Comparison of ENCODE assay signal across 25 cellular contexts in the genomic region with DNA sequence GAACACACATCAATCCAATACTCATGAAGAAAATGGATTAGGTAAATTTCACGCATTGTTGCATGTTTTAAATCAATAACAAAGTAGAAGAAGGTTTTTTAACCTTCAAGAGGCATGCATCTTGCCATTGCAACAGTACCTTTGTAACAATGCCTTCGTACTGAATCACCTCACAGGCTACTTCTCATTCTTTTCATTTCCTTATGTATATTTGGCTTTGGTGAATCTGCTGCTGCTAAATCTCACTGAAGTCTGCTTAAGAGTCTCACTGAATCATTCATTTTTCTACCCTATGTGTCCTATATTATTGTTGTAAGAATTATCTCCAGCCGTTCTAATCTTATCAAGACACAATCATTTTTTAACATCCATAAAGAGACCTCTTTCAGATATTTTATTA.
DNase-seq lines count a peak whose midpoint lies in the region; ATAC-seq, FAIRE-seq and TF ChIP-seq lines count a peak whose summit lies in the region.
"Had no signal": no experiment of that assay in that cellular context is flagged by ENCODE, and none has a peak within 500 bp of the region (broad histone marks: within the 10 kb centered on the region; RNA-seq: fewer than 3 reads in every experiment).

No MANE protein-coding gene starts in this region.

- TF ChIP-seq RAD21 in A549 (conservative IDR thresholded peaks at IDR 0.05 in 1 of 2, IDR thresholded peaks at IDR 0.05 in 1 of 2): no peak
- no peak for TF ChIP-seq RAD21 in H1 (IDR thresholded peaks at IDR 0.05 in 1 of 2, conservative IDR thresholded peaks at IDR 0.05 in 1 of 2; ENCODE audit: low read depth in 2 of 2, low read length in 2 of 2)

- DNase-seq in A549 (ENCODE audit: low read depth in 1 of 2, low spot score in 1 of 2) (peak in 1 of 2 experiments; percentile 64), M059J (ENCODE audit: low read depth) (peak; percentile 2), H1 (ENCODE audit: low read depth in 1 of 2, low spot score in 2 of 2) (no peak), trophoblast cell (peak; percentile 3 to 74), AG08396 (ENCODE audit: low spot score) (no peak), suprapubic skin (ENCODE audit: low spot score in 2 of 2) (no peak)
- DNase-seq: AML-193; CD4-positive, alpha-beta T cell; DMS79 treated with DMSO at 0.1 percent for 48 hours; GF-D8; H7; Karpas-422; NCI-H1092 treated with DMSO at 0.1 percent for 48 hours; NCI-H1436; NCI-H187; NCI-H446; NCI-H524 treated with DMSO at 0.1 percent for 48 hours; NCI-H774; SHP77 treated with DMSO at 0.1 percent for 48 hours; SW 1271 had no signal

- no peak overlapping the region for H3K4ac ChIP-seq in H1 (replicated peaks; ENCODE audit: insufficient read length, low read depth, low read length)
- no peak overlapping the region for H3K4ac ChIP-seq in trophoblast cell (ENCODE audit: low read depth, low read length)

- H3K27ac ChIP-seq in A549 (no peak overlapping the region), H1 (ENCODE audit: low read depth, low read length) (no peak overlapping the region; the same call in 1 of the 2 replicates), trophoblast cell (ENCODE audit: low read depth, low read length) (no peak overlapping the region), suprapubic skin (no peak overlapping the region)
- H3K27ac ChIP-seq: BLaER1 treated with 17β-estradiol and CSF1 and Interleukin-3, amounts not matched to agents 10 nM and 100 nM; PC-9; SK-N-MC had no signal

- H2BK120ac ChIP-seq in H1 (replicated peaks; ENCODE audit: low read depth, low read length) (no peak overlapping the region), trophoblast cell (ENCODE audit: insufficient read depth, low read length, poor library complexity) (no peak overlapping the region)

- H4K20me1 ChIP-seq in H1 (replicated peaks in 1 of 2; ENCODE audit: control insufficient read depth in 1 of 2, insufficient read depth in 2 of 2, low read length in 2 of 2): no peaks in the 10 kb centered on the region
- H4K20me1 ChIP-seq: BLaER1 treated with 17β-estradiol and CSF1 and Interleukin-3, amounts not matched to agents 10 nM and 100 nM had no signal

- H4K91ac ChIP-seq in H1 (replicated peaks; ENCODE audit: insufficient read length, low read length) (no peak overlapping the region), trophoblast cell (ENCODE audit: low read depth, low read length) (no peak overlapping the region)

- no peak overlapping the region for H2BK5ac ChIP-seq in H1 (ENCODE audit: low read depth, low read length)
- H2BK5ac ChIP-seq in trophoblast cell (ENCODE audit: low read depth, low read length, poor library complexity): no peak overlapping the region

- ATAC-seq in A549: peak in 1 of 2 experiments; percentile 60; a peak in 3 of 6 replicates
- no peak for ATAC-seq in HG03378 (IDR thresholded peaks at IDR 0.05; ENCODE audit: unreplicated experiment)

- H2BK20ac ChIP-seq in H1 (ENCODE audit: low read length): no peak overlapping the region

- no peak overlapping the region for H2BK12ac ChIP-seq in H1 (ENCODE audit: low read depth, low read length)
- no peak overlapping the region for H2BK12ac ChIP-seq in trophoblast cell (ENCODE audit: low read length)

- H4K8ac ChIP-seq in H1 (ENCODE audit: extremely low read depth, insufficient read depth, low read length) (no peak overlapping the region), trophoblast cell (ENCODE audit: low read depth, low read length) (no peak overlapping the region)

- TF ChIP-seq EP300 in A549 (IDR thresholded peaks at IDR 0.05) (no peak), H1 (IDR thresholded peaks at IDR 0.05; ENCODE audit: borderline replicate concordance in 1 of 2, low read depth in 2 of 2, low read length in 2 of 2) (no peak), suprapubic skin (IDR thresholded peaks at IDR 0.05) (no peak)

- H3K4me2 ChIP-seq in A549 (peak overlapping the region; percentile 49), H1 (ENCODE audit: insufficient read depth in 1 of 2, low read depth in 2 of 2, low read length in 2 of 2) (no peak overlapping the region), trophoblast cell (ENCODE audit: low read length) (no peak overlapping the region)
- H3K4me2 ChIP-seq: BLaER1 treated with 17β-estradiol and CSF1 and Interleukin-3, amounts not matched to agents 10 nM and 100 nM; PC-9 had no signal

- H3K23me2 ChIP-seq in H1 (ENCODE audit: low read depth, low read length): no peaks in the 10 kb centered on the region

- H3K18ac ChIP-seq in H1 (ENCODE audit: extremely low read depth, low read length): no peak overlapping the region
- no peak overlapping the region for H3K18ac ChIP-seq in trophoblast cell (ENCODE audit: low read length)

- H3K23ac ChIP-seq in H1 (ENCODE audit: insufficient read length) (no peak overlapping the region), trophoblast cell (ENCODE audit: low read length) (no peak overlapping the region)

- TF ChIP-seq CTCF in A549 (IDR thresholded peaks at IDR 0.05): no peak
- no peak for TF ChIP-seq CTCF in H1 (IDR thresholded peaks at IDR 0.05; ENCODE audit: control extremely low read depth in 1 of 3, insufficient read depth in 1 of 3, low read depth in 1 of 3, low read length in 3 of 3)
- TF ChIP-seq CTCF in suprapubic skin (IDR thresholded peaks at IDR 0.05): no peak

- H2AK5ac ChIP-seq in H1 (ENCODE audit: low read depth, low read length) (no peak overlapping the region), trophoblast cell (ENCODE audit: low read length) (no peak overlapping the region)

- peaks cover 4% of the 10 kb centered on the region; the same call in 1 of the 3 replicates for H3K4me1 ChIP-seq in A549
- H3K4me1 ChIP-seq in H1 (replicated peaks in 1 of 4; ENCODE audit: control insufficient read depth in 3 of 4, insufficient read depth in 4 of 4, low read length in 3 of 4): no peaks in the 10 kb centered on the region
- no peaks in the 10 kb centered on the region for H3K4me1 ChIP-seq in trophoblast cell (ENCODE audit: control insufficient read depth in 1 of 2, insufficient read depth in 2 of 2, low read length in 2 of 2)
- H3K4me1 ChIP-seq in suprapubic skin: no peaks in the 10 kb centered on the region
- H3K4me1 ChIP-seq: BLaER1 treated with 17β-estradiol and CSF1 and Interleukin-3, amounts not matched to agents 10 nM and 100 nM had no signal

- FAIRE-seq in A549 (lab: Jason Lieb, UNC) (no peak), H1 (lab: Jason Lieb, UNC) (no peak)
- FAIRE-seq: GM12891 had no signal

- H3K9ac ChIP-seq in H1 (replicated peaks in 1 of 4; ENCODE audit: extremely low read depth in 1 of 4, low read depth in 3 of 4, low read length in 3 of 4) (no peak overlapping the region), trophoblast cell (ENCODE audit: low read length) (no peak overlapping the region)
- H3K9ac ChIP-seq: BLaER1 treated with 17β-estradiol and CSF1 and Interleukin-3, amounts not matched to agents 10 nM and 100 nM had no signal

- TF ChIP-seq POLR2A in A549 (IDR thresholded peaks at IDR 0.05; ENCODE audit: low read length): no peak
- no peak for TF ChIP-seq POLR2A in H1 (IDR thresholded peaks at IDR 0.05; ENCODE audit: control extremely low read depth in 1 of 2, low read depth in 2 of 2, low read length in 2 of 2)
- TF ChIP-seq POLR2A in suprapubic skin (IDR thresholded peaks at IDR 0.05): no peak

- H3K79me1 ChIP-seq in H1 (ENCODE audit: low read depth, low read length) (no peaks in the 10 kb centered on the region), trophoblast cell (ENCODE audit: low read length) (no peaks in the 10 kb centered on the region)

- H4K12ac ChIP-seq in trophoblast cell (ENCODE audit: low read depth, low read length): no peak overlapping the region

- H4K5ac ChIP-seq in H1 (ENCODE audit: insufficient read length, low read depth, low read length): no peak overlapping the region

- no peak overlapping the region for H3K14ac ChIP-seq in H1 (ENCODE audit: insufficient read length)
- H3K14ac ChIP-seq in trophoblast cell (ENCODE audit: low read length): no peak overlapping the region

- H3K79me2 ChIP-seq in H1 (ENCODE audit: control insufficient read depth in 1 of 2, insufficient read depth in 2 of 2, low read length in 2 of 2) (no peaks in the 10 kb centered on the region), trophoblast cell (ENCODE audit: control insufficient read depth, insufficient read depth, low read length, poor library complexity) (no peaks in the 10 kb centered on the region)

- no peaks in the 10 kb centered on the region for H3K9me3 ChIP-seq in A549
- H3K9me3 ChIP-seq in H1 (ENCODE audit: insufficient read depth in 2 of 2, low read depth in 1 of 2, low read length in 1 of 2): no peaks in the 10 kb centered on the region
- no peaks in the 10 kb centered on the region for H3K9me3 ChIP-seq in trophoblast cell (ENCODE audit: insufficient read depth, low read depth, low read length)
- no peaks in the 10 kb centered on the region for H3K9me3 ChIP-seq in suprapubic skin
- H3K9me3 ChIP-seq: BLaER1 treated with 17β-estradiol and CSF1 and Interleukin-3, amounts not matched to agents 10 nM and 100 nM had no signal

- WGBS in A549 (ENCODE audit: missing lambda C conversion rate): 37% methylated on average over 3 of the region's 3 CpGs
- 91% methylated on average over 3 of the region's 3 CpGs; no CpG with 5 or more reads in 1 of the 2 experiments for WGBS in H1 (ENCODE audit: extremely low coverage in 1 of 2, insufficient coverage in 1 of 2, insufficient read length in 1 of 2, insufficient replicate concordance in 2 of 2, low coverage in 1 of 2, low lambda C conversion rate in 2 of 2, missing lambda C conversion rate in 1 of 2), 2 experiments
- no CpG with 5 or more reads among the region's 3 CpGs for WGBS in trophoblast cell (ENCODE audit: extremely low coverage, insufficient coverage, insufficient read length)
- 85% methylated on average over 3 of the region's 3 CpGs for WGBS in suprapubic skin

- H2BK15ac ChIP-seq in H1 (ENCODE audit: low read length): no peak overlapping the region

- H3K4me3 ChIP-seq in A549: no peak overlapping the region
- no peak overlapping the region for H3K4me3 ChIP-seq in H1 (ENCODE audit: extremely low read depth in 1 of 4, insufficient read depth in 2 of 4, low read depth in 3 of 4, low read length in 4 of 4)
- H3K4me3 ChIP-seq in trophoblast cell (ENCODE audit: low read depth, low read length): no peak overlapping the region
- no peak overlapping the region for H3K4me3 ChIP-seq in suprapubic skin
- H3K4me3 ChIP-seq: BLaER1 treated with 17β-estradiol and CSF1 and Interleukin-3, amounts not matched to agents 10 nM and 100 nM; PC-9; SK-N-MC had no signal

- H2AFZ ChIP-seq in H1 (ENCODE audit: low read length): peak overlapping the region; percentile 92
- no peak overlapping the region for H2AFZ ChIP-seq in trophoblast cell (ENCODE audit: insufficient read depth, low read length, poor library complexity)
- H2AFZ ChIP-seq: PC-9 had no signal

- H3K56ac ChIP-seq in H1 (replicated peaks; ENCODE audit: insufficient read length, low read depth, low read length): no peak overlapping the region

- no peaks in the 10 kb centered on the region for H3K27me3 ChIP-seq in H1 (replicated peaks in 1 of 4; ENCODE audit: control insufficient read depth in 3 of 4, extremely low read depth in 1 of 4, insufficient read depth in 3 of 4, low read length in 3 of 4)
- no peaks in the 10 kb centered on the region for H3K27me3 ChIP-seq in trophoblast cell (ENCODE audit: insufficient read depth, low read length)
- H3K27me3 ChIP-seq in suprapubic skin: no peaks in the 10 kb centered on the region
- H3K27me3 ChIP-seq: BLaER1 treated with 17β-estradiol and CSF1 and Interleukin-3, amounts not matched to agents 10 nM and 100 nM had no signal

- CTCF ChIA-PET in A549 (lab: Yijun Ruan, JAX) (no interaction called here), H1 (lab: Charles Lee; ENCODE audit: partially characterized antibody) (no interaction called here)

- H3K36me3 ChIP-seq in H1 (ENCODE audit: control insufficient read depth in 2 of 4, insufficient read depth in 4 of 4, low read length in 3 of 4) (no peaks in the 10 kb centered on the region), trophoblast cell (ENCODE audit: control insufficient read depth in 1 of 2, insufficient read depth in 2 of 2, low read length in 2 of 2) (peaks cover 0 to 4% of the 10 kb centered on the region in 2 experiments), suprapubic skin (no peaks in the 10 kb centered on the region)
- H3K36me3 ChIP-seq: BLaER1 treated with 17β-estradiol and CSF1 and Interleukin-3, amounts not matched to agents 10 nM and 100 nM had no signal

- POLR2A ChIA-PET in A549 (lab: Yijun Ruan, JAX) (no interaction called here), H1 (lab: Charles Lee; ENCODE audit: partially characterized antibody) (no interaction called here)

Comparison
In these comparisons a context has a peak if more than half of its experiments do, and no peak if none do; other contexts are left out.
1. DNase-seq: peak in M059J (single experiment) and trophoblast cell (2 of 2); none in H1 (0 of 2), AG08396 (single experiment) and suprapubic skin (0 of 2).